ENCODE assay signal across 29 cellular contexts in genomic region chr1:78211483-78212092, GRCh38.
"Had no signal": no experiment of that assay in that cellular context is flagged by ENCODE, and none has a peak within 500 bp of the region (broad histone marks: within the 10 kb centered on the region; RNA-seq: fewer than 3 reads in every experiment).

No MANE protein-coding gene starts in this region.

- H3K27me3 Mint-ChIP-seq: progenitor cell of endocrine pancreas; stimulated activated memory B cell treated with anti-CD40 and anti-IgM and Interleukin-4, amounts not matched to agents 10 μg/mL and 1 μg/mL and 100 μg/mL, for 72 hours had no signal

- ATAC-seq: body of pancreas; heart left ventricle; sciatic nerve; stimulated activated memory B cell treated with anti-CD40 and anti-IgM and Interleukin-4, amounts not matched to agents 10 μg/mL and 1 μg/mL and 100 μg/mL, for 72 hours had no signal

- FAIRE-seq: islet of Langerhans had no signal

- H3K4me3 ChIP-seq: body of pancreas, cardiac muscle cell, coronary artery, dorsolateral prefrontal cortex, heart left ventricle, left ventricle myocardium inferior, lung, ovary, skin epidermis, testis, transverse colon, uterus had no signal

- H3K4me3 Mint-ChIP-seq: activated naive CD8-positive, alpha-beta T cell; naive B cell; nephron progenitor cell; stimulated activated memory B cell treated with anti-CD40 and anti-IgM and Interleukin-4, amounts not matched to agents 10 μg/mL and 1 μg/mL and 100 μg/mL, for 72 hours had no signal

- H3K4me1 ChIP-seq: body of pancreas, heart left ventricle, left ventricle myocardium inferior, testis, uterus had no signal

- H3K4me1 Mint-ChIP-seq: naive B cell; nephron progenitor cell; stimulated activated memory B cell treated with anti-CD40 and anti-IgM and Interleukin-4, amounts not matched to agents 10 μg/mL and 1 μg/mL and 100 μg/mL, for 72 hours had no signal

- H3K27ac Mint-ChIP-seq: activated naive CD8-positive, alpha-beta T cell; naive B cell; nephron progenitor cell; progenitor cell of endocrine pancreas; stimulated activated memory B cell treated with anti-CD40 and anti-IgM and Interleukin-4, amounts not matched to agents 10 μg/mL and 1 μg/mL and 100 μg/mL, for 72 hours had no signal

- H3K27ac ChIP-seq: body of pancreas, cardiac muscle cell, coronary artery, dorsolateral prefrontal cortex, heart left ventricle, left ventricle myocardium inferior, ovary, skin epidermis, testis, transverse colon, uterus had no signal

- H3K9me3 ChIP-seq: ovary, testis, uterus had no signal

- DNase-seq: activated CD4-positive, alpha-beta T cell treated with anti-CD3 and anti-CD28 coated beads for 4 hours; activated CD4-positive, alpha-beta T cell treated with anti-CD3 and anti-CD28 coated beads, Interleukin-2, amount 50 U/mL, for 4 hours; activated CD4-positive, CD25-positive, alpha-beta regulatory T cell; activated effector memory CD4-positive, alpha-beta T cell treated with Interleukin-2 at 50 U/mL for 16 hours; activated naive CD4-positive, alpha-beta T cell treated with Interleukin-2 at 50 U/mL for 16 hours; anterior cingulate cortex; body of pancreas; cerebellar nuclear complex; dorsolateral prefrontal cortex; effector memory CD4-positive, alpha-beta T cell; foreskin fibroblast; heart left ventricle; left ventricle myocardium inferior; naive B cell; nephron progenitor cell; ovary; stimulated activated CD4-positive, alpha-beta T cell treated with anti-CD3 and anti-CD28 coated beads, Interleukin-4, amount 100 ng/mL, for 24 hours; testis; transverse colon; uterus had no signal

- H3K36me3 ChIP-seq: cardiac muscle cell, heart left ventricle, left ventricle myocardium inferior, ovary, transverse colon, uterus had no signal

- H3K27me3 ChIP-seq: body of pancreas, cardiac muscle cell, dorsolateral prefrontal cortex, heart left ventricle, ovary, testis, transverse colon, uterus had no signal

- H3K36me3 Mint-ChIP-seq: stimulated activated memory B cell treated with anti-CD40 and anti-IgM and Interleukin-4, amounts not matched to agents 10 μg/mL and 1 μg/mL and 100 μg/mL, for 72 hours had no signal
